In genomic region chr20:420169-420620, GRCh38 we compare ENCODE assay signal across 23 cellular contexts. TPM values are rescaled to one million over a fixed set of nuclear protein-coding genes. Genes with fewer than 3 reads are reported as not detected.
DNase-seq lines count a peak whose midpoint lies in the region; ATAC-seq and TF ChIP-seq lines count a peak whose summit lies in the region.
"Had no signal": no experiment of that assay in that cellular context is flagged by ENCODE, and none has a peak within 500 bp of the region (broad histone marks: within the 10 kb centered on the region; RNA-seq: fewer than 3 reads in every experiment).

No MANE protein-coding gene starts in this region.

- H4K20me1 ChIP-seq in IMR-90 (ENCODE audit: insufficient read depth, low read length) (peaks cover 6% of the 10 kb centered on the region), osteoblast (ENCODE audit: insufficient read depth, low read length) (no peaks in the 10 kb centered on the region)

- H2BK15ac ChIP-seq in IMR-90 (ENCODE audit: low read depth, low read length): no peak overlapping the region

- TF ChIP-seq POLR2A in IMR-90 (IDR thresholded peaks at IDR 0.05; ENCODE audit: low read depth, low read length) (no peak), suprapubic skin (IDR thresholded peaks at IDR 0.05) (no peak)

- H4K8ac ChIP-seq in IMR-90 (ENCODE audit: low read depth in 2 of 2, low read length in 2 of 2): no peak overlapping the region

- peaks cover 0 to 34% of the 10 kb centered on the region in 2 experiments for H3K79me1 ChIP-seq in IMR-90 (ENCODE audit: low read depth in 1 of 2, low read length in 2 of 2)

- H2AFZ ChIP-seq in IMR-90 (replicated peaks; ENCODE audit: low read length, poor library complexity): no peak overlapping the region
- no peak overlapping the region for H2AFZ ChIP-seq in osteoblast (ENCODE audit: low read length)

- H2BK20ac ChIP-seq in IMR-90 (ENCODE audit: low read depth, low read length): no peak overlapping the region

- no peak overlapping the region for H3K23ac ChIP-seq in IMR-90 (ENCODE audit: low read depth, low read length)

- no peak for TF ChIP-seq EP300 in suprapubic skin (IDR thresholded peaks at IDR 0.05)

- H3K36me3 Mint-ChIP-seq in activated naive CD8-positive, alpha-beta T cell treated with anti-CD3 and anti-CD28 coated beads, Interleukin-2, amount 10 ng/mL, durations not matched to agents 7 days and 5 days: peaks cover 41% of the 10 kb centered on the region

- H3K27ac ChIP-seq in IMR-90 (ENCODE audit: insufficient read depth, low read length) (no peak overlapping the region), osteoblast (ENCODE audit: low read depth, low read length) (no peak overlapping the region), suprapubic skin (no peak overlapping the region)
- H3K27ac ChIP-seq: esophagus squamous epithelium, gastrocnemius medialis, tibial nerve had no signal

- H4K5ac ChIP-seq in IMR-90 (ENCODE audit: low read depth, low read length): no peak overlapping the region

- no peak overlapping the region for H3K4me3 Mint-ChIP-seq in activated naive CD8-positive, alpha-beta T cell treated with anti-CD3 and anti-CD28 coated beads, Interleukin-2, amount 10 ng/mL, durations not matched to agents 7 days and 5 days
- H3K4me3 Mint-ChIP-seq: CD8-positive, alpha-beta memory T cell; central memory CD8-positive, alpha-beta T cell; H9; mesothelial cell of epicardium; naive thymus-derived CD8-positive, alpha-beta T cell; T-helper 17 cell had no signal

- H3K36me3 ChIP-seq in IMR-90 (ENCODE audit: control insufficient read depth, insufficient read depth, low read length): peaks cover 53% of the 10 kb centered on the region
- peaks cover 52% of the 10 kb centered on the region for H3K36me3 ChIP-seq in osteoblast (ENCODE audit: insufficient read depth, low read length)
- peaks cover 70% of the 10 kb centered on the region for H3K36me3 ChIP-seq in suprapubic skin
- H3K36me3 ChIP-seq: MG63 had no signal

- TF ChIP-seq CTCF in IMR-90 (conservative IDR thresholded peaks at IDR 0.05; ENCODE audit: low read depth, low read length) (no peak), osteoblast (IDR thresholded peaks at IDR 0.05; ENCODE audit: extremely low read depth, low read depth, low read length) (no peak), suprapubic skin (IDR thresholded peaks at IDR 0.05) (no peak)

- peaks cover 6% of the 10 kb centered on the region for H3K79me2 ChIP-seq in osteoblast (ENCODE audit: insufficient read depth, low read length)

- TF ChIP-seq RAD21 in IMR-90 (IDR thresholded peaks at IDR 0.05; ENCODE audit: low read length): no peak

- no peaks in the 10 kb centered on the region for H3K27me3 ChIP-seq in IMR-90 (ENCODE audit: control insufficient read depth, insufficient read depth, low read length)
- no peaks in the 10 kb centered on the region for H3K27me3 ChIP-seq in osteoblast (ENCODE audit: insufficient read depth, low read length)
- H3K27me3 ChIP-seq in suprapubic skin: no peaks in the 10 kb centered on the region
- H3K27me3 ChIP-seq: esophagus squamous epithelium, gastrocnemius medialis, MG63, tibial nerve had no signal

- no peak overlapping the region for H2AK5ac ChIP-seq in IMR-90 (ENCODE audit: low read depth, low read length)

- no peak overlapping the region for H3K18ac ChIP-seq in IMR-90 (ENCODE audit: low read depth, low read length)

- no peak for ATAC-seq in IMR-90 (ENCODE audit: low read depth)
- peak; percentile 53 for ATAC-seq in activated naive CD8-positive, alpha-beta T cell treated with anti-CD3 and anti-CD28 coated beads, Interleukin-2, amount 10 ng/mL, durations not matched to agents 7 days and 5 days (ENCODE audit: low read depth)
- ATAC-seq: activated CD4-positive, CD25-positive, alpha-beta regulatory T cell treated with anti-CD3 and anti-CD28 coated beads, Interleukin-2, amount 50 U/mL, for 24 hours; gastrocnemius medialis; naive thymus-derived CD8-positive, alpha-beta T cell had no signal

- no peak overlapping the region for H3K4ac ChIP-seq in IMR-90 (ENCODE audit: low read depth, low read length)

- CTCF ChIA-PET in IMR-90 (lab: Yijun Ruan, JAX): no interaction called here

- H2BK5ac ChIP-seq in IMR-90 (ENCODE audit: low read depth, low read length, poor library complexity, severe bottlenecking): no peak overlapping the region

- in situ Hi-C loops in IMR-90 (cut with MboI; ENCODE audit: low sequenced_read_pairs): no loop called here

- H3K9me3 Mint-ChIP-seq in activated naive CD8-positive, alpha-beta T cell treated with anti-CD3 and anti-CD28 coated beads, Interleukin-2, amount 10 ng/mL, durations not matched to agents 7 days and 5 days: no peaks in the 10 kb centered on the region
- H3K9me3 Mint-ChIP-seq: CD8-positive, alpha-beta memory T cell; central memory CD8-positive, alpha-beta T cell; mesothelial cell of epicardium; naive thymus-derived CD8-positive, alpha-beta T cell had no signal

- H3K9me3 ChIP-seq in IMR-90 (ENCODE audit: control insufficient read depth, insufficient read depth, low read length): no peaks in the 10 kb centered on the region
- no peaks in the 10 kb centered on the region for H3K9me3 ChIP-seq in osteoblast (ENCODE audit: low read depth, low read length)
- no peaks in the 10 kb centered on the region for H3K9me3 ChIP-seq in suprapubic skin
- H3K9me3 ChIP-seq: esophagus squamous epithelium, gastrocnemius medialis, MG63, tibial nerve had no signal

- POLR2A ChIA-PET in IMR-90 (lab: Charles Lee; ENCODE audit: unreplicated experiment): no interaction called here
- POLR2A ChIA-PET in activated naive CD8-positive, alpha-beta T cell treated with anti-CD3 and anti-CD28 coated beads, Interleukin-2, amount 10 ng/mL, durations not matched to agents 7 days and 5 days (lab: Charles Lee): interaction anchor here (0.9 kb wide), 1 partner anchor 55 kb away, joined by 7 read pairs; no protein-coding TSS in a partner anchor

- H3K27ac Mint-ChIP-seq in activated naive CD8-positive, alpha-beta T cell treated with anti-CD3 and anti-CD28 coated beads, Interleukin-2, amount 10 ng/mL, durations not matched to agents 7 days and 5 days: no peak overlapping the region
- H3K27ac Mint-ChIP-seq: H9, mesothelial cell of epicardium, T-helper 17 cell had no signal

- peaks cover 3% of the 10 kb centered on the region; the same call in 1 of the 2 replicates for H3K4me1 ChIP-seq in IMR-90 (ENCODE audit: control insufficient read depth, insufficient read depth, low read length)
- peaks cover 3% of the 10 kb centered on the region for H3K4me1 ChIP-seq in osteoblast (ENCODE audit: insufficient read depth, low read length)
- H3K4me1 ChIP-seq in suprapubic skin: no peaks in the 10 kb centered on the region
- H3K4me1 ChIP-seq: tibial nerve had no signal

- DNase-seq in NCI-H2196 treated with DMSO at 0.1 percent for 48 hours (lab: John Stamatoyannopoulos, UW; ENCODE audit: unreplicated experiment) (peak; percentile 77), NCI-H2196 (lab: John Stamatoyannopoulos, UW; ENCODE audit: unreplicated experiment) (no peak), IMR-90 (no peak), osteoblast (ENCODE audit: insufficient read length, low spot score, missing footprints) (peak; percentile 86), suprapubic skin (ENCODE audit: low spot score in 2 of 2) (no peak), NCI-H446 (lab: John Stamatoyannopoulos, UW) (no peak), islet precursor cell (no peak)
- DNase-seq in activated naive CD8-positive, alpha-beta T cell treated with anti-CD3 and anti-CD28 coated beads, Interleukin-2, amount 10 ng/mL, durations not matched to agents 7 days and 5 days: no peak
- DNase-seq: activated effector memory CD4-positive, alpha-beta T cell treated with Interleukin-2 at 50 U/mL for 16 hours; activated T-cell treated with anti-CD3 and anti-CD28 coated beads for 4 hours; dermis blood vessel endothelial cell; esophagus squamous epithelium; gastrocnemius medialis; MG63; naive thymus-derived CD8-positive, alpha-beta T cell; T-helper 17 cell had no signal

- intact Hi-C loops in IMR-90 (cut with micrococcal nuclease): no loop called here

- no peak overlapping the region for H3K14ac ChIP-seq in IMR-90 (replicated peaks; ENCODE audit: low read depth, low read length)

- H3K4me3 ChIP-seq in IMR-90 (ENCODE audit: insufficient read depth, low read depth, low read length): no peak overlapping the region
- no peak overlapping the region for H3K4me3 ChIP-seq in osteoblast (ENCODE audit: insufficient read depth, low read length)
- no peak overlapping the region for H3K4me3 ChIP-seq in suprapubic skin
- H3K4me3 ChIP-seq: esophagus squamous epithelium, gastrocnemius medialis, K562, MG63, tibial nerve had no signal

- no peak overlapping the region for H3K4me2 ChIP-seq in IMR-90 (ENCODE audit: low read depth, low read length)
- H3K4me2 ChIP-seq in osteoblast (ENCODE audit: insufficient read depth, low read length): no peak overlapping the region

- H3K4me1 Mint-ChIP-seq in activated naive CD8-positive, alpha-beta T cell treated with anti-CD3 and anti-CD28 coated beads, Interleukin-2, amount 10 ng/mL, durations not matched to agents 7 days and 5 days: peaks cover 28% of the 10 kb centered on the region
- H3K4me1 Mint-ChIP-seq: H9, mesothelial cell of epicardium had no signal

- BruUV-seq in IMR-90 (replicated peaks; lab: Mats Ljungman, UMichigan): no TSS peak

- H2AK9ac ChIP-seq in IMR-90 (replicated peaks; ENCODE audit: low read depth, low read length, poor library complexity): peak overlapping the region; percentile 15

- WGBS in IMR-90 (ENCODE audit: extremely low coverage in 2 of 2, insufficient read length in 1 of 2), 2 experiments: 96% methylated on average over 5 of the region's 20 CpGs; no CpG with 5 or more reads in 1 of the 2 experiments
- WGBS in suprapubic skin: 87% methylated on average over 20 of the region's 20 CpGs

- dilution Hi-C loops in IMR-90 (cut with HindIII; ENCODE audit: low sequenced_read_pairs, unreplicated experiment): no loop called here

- no peak overlapping the region for H2BK120ac ChIP-seq in IMR-90 (ENCODE audit: low read depth, low read length)

- H3K9ac ChIP-seq in IMR-90 (ENCODE audit: low read depth, low read length): no peak overlapping the region

- H3K27me3 Mint-ChIP-seq in activated naive CD8-positive, alpha-beta T cell treated with anti-CD3 and anti-CD28 coated beads, Interleukin-2, amount 10 ng/mL, durations not matched to agents 7 days and 5 days: no peaks in the 10 kb centered on the region
- H3K27me3 Mint-ChIP-seq: CD8-positive, alpha-beta memory T cell; central memory CD8-positive, alpha-beta T cell; naive thymus-derived CD8-positive, alpha-beta T cell; T-helper 17 cell had no signal

- H4K91ac ChIP-seq in IMR-90 (ENCODE audit: insufficient read depth, low read depth, low read length): no peak overlapping the region

- H3K9me1 ChIP-seq in IMR-90 (ENCODE audit: insufficient read depth, low read length): no peaks in the 10 kb centered on the region; the same call in none of the 2 replicates

- H3K56ac ChIP-seq in IMR-90 (ENCODE audit: extremely low read depth, insufficient read depth, low read length): no peak overlapping the region

RNA-seq across cellular contexts. Expression of gene RBCK1, which starts 12.1 kb away (rescaled TPM):
- total RNA-seq in IMR-90 (2012; rRNA removed) (29.2 and 29.9 TPM in 2 replicates), osteoblast (73.1 and 104 TPM in 2 replicates), suprapubic skin (10 to 100 TPM; 63.6 to 85.3 (median 78.5) TPM)
- 84.2 and 89.4 TPM in 2 replicates for polyA plus RNA-seq in IMR-90 (2012; rRNA removed)
- polyA plus RNA-seq in IMR-90 (2012; cell fraction: cytosol; rRNA removed): 51.3 and 95.8 TPM in 2 replicates
- 154 and 323 TPM in 2 replicates for polyA plus RNA-seq in IMR-90 (2012; cell fraction: nucleus; rRNA removed; ENCODE audit: low replicate concordance)
- 100 to 1,000 TPM; 156 to 179 TPM for total RNA-seq in activated naive CD8-positive, alpha-beta T cell treated with anti-CD3 and anti-CD28 coated beads, Interleukin-2, amount 10 ng/mL, durations not matched to agents 7 days and 5 days

RNA-seq across cellular contexts. Expression of gene TRIB3, which starts 39.6 kb away (rescaled TPM):
- 15.0 and 18.5 TPM in 2 replicates for total RNA-seq in IMR-90 (2012; rRNA removed)
- 23.2 and 23.4 TPM in 2 replicates for polyA plus RNA-seq in IMR-90 (2012; rRNA removed)
- 15.9 and 35.9 TPM in 2 replicates for polyA plus RNA-seq in IMR-90 (2012; cell fraction: cytosol; rRNA removed)
- 13.3 and 22.2 TPM in 2 replicates for polyA plus RNA-seq in IMR-90 (2012; cell fraction: nucleus; rRNA removed; ENCODE audit: low replicate concordance)
- total RNA-seq in activated naive CD8-positive, alpha-beta T cell treated with anti-CD3 and anti-CD28 coated beads, Interleukin-2, amount 10 ng/mL, durations not matched to agents 7 days and 5 days: 10 to 100 TPM; 24.2 to 26.1 TPM
- 176 and 213 TPM in 2 replicates for total RNA-seq in osteoblast
- total RNA-seq in suprapubic skin: 10 to 100 TPM; 14.3 to 30.7 (median 28.0) TPM

RNA-seq across cellular contexts. Expression of gene TBC1D20, which starts 42.1 kb away (rescaled TPM):
- total RNA-seq in IMR-90 (2012; rRNA removed) (36.7 and 42.8 TPM in 2 replicates), osteoblast (57.5 and 64.8 TPM in 2 replicates), suprapubic skin (10 to 100 TPM; 49.0 to 78.7 (median 60.6) TPM)
- polyA plus RNA-seq in IMR-90 (2012; rRNA removed): 38.2 and 39.1 TPM in 2 replicates
- 30.1 and 37.7 TPM in 2 replicates for polyA plus RNA-seq in IMR-90 (2012; cell fraction: cytosol; rRNA removed)
- 39.4 and 49.4 TPM in 2 replicates for polyA plus RNA-seq in IMR-90 (2012; cell fraction: nucleus; rRNA removed; ENCODE audit: low replicate concordance)
- total RNA-seq in activated naive CD8-positive, alpha-beta T cell treated with anti-CD3 and anti-CD28 coated beads, Interleukin-2, amount 10 ng/mL, durations not matched to agents 7 days and 5 days: 10 to 100 TPM; 36.8 to 38.0 TPM

Comparison
In these comparisons a context has a peak if more than half of its experiments do, and no peak if none do; other contexts are left out.
1. DNase-seq: peak in NCI-H2196 treated with DMSO at 0.1 percent for 48 hours (single experiment) and osteoblast (single experiment); none in NCI-H2196 (single experiment), IMR-90 (single experiment), activated naive CD8-positive, alpha-beta T cell treated with anti-CD3 and anti-CD28 coated beads, Interleukin-2, amount 10 ng/mL, durations not matched to agents 7 days and 5 days (single experiment), suprapubic skin (0 of 2), NCI-H446 (0 of 2) and islet precursor cell (single experiment).